1 cellular context compared by ENCODE assay signal in the genomic region with DNA sequence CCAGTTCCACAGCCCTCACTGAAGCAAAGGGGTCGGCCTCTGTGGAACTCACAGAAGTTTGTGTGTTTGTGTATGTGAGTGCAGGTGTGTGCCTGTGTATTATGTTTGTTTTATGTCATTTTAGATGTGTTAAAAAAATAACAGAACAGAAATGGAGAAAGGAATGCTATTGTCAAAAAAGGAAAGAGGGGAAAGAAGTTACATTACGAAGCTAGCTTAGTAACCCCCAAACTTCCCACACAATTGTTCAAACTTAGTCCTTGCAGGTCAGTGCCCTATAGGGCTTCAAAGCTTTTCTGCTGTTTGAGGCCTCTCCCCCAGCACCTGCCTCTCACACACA.
TF ChIP-seq lines count a peak whose summit lies in the region.

No MANE protein-coding gene starts in this region.

TF ChIP-seq in SK-N-SH treated with all-trans-retinoic acid at 6 μM for 48 hours, 23 proteins besides CTCF, POLR2A, EP300 and RAD21:
- TF ChIP-seq, protein P1, sequence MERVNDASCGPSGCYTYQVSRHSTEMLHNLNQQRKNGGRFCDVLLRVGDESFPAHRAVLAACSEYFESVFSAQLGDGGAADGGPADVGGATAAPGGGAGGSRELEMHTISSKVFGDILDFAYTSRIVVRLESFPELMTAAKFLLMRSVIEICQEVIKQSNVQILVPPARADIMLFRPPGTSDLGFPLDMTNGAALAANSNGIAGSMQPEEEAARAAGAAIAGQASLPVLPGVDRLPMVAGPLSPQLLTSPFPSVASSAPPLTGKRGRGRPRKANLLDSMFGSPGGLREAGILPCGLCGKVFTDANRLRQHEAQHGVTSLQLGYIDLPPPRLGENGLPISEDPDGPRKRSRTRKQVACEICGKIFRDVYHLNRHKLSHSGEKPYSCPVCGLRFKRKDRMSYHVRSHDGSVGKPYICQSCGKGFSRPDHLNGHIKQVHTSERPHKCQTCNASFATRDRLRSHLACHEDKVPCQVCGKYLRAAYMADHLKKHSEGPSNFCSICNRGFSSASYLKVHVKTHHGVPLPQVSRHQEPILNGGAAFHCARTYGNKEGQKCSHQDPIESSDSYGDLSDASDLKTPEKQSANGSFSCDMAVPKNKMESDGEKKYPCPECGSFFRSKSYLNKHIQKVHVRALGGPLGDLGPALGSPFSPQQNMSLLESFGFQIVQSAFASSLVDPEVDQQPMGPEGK (CRISPR knock-in tag; IDR thresholded peaks at IDR 0.05; ENCODE audit: borderline replicate concordance): no peak
- TF ChIP-seq CSDC2 (CRISPR knock-in tag; IDR thresholded peaks at IDR 0.05): no peak
- no peak for TF ChIP-seq TOX (CRISPR knock-in tag; IDR thresholded peaks at IDR 0.05; ENCODE audit: borderline replicate concordance)
- no peak for TF ChIP-seq OSR1 (CRISPR knock-in tag; IDR thresholded peaks at IDR 0.05)
